ENCODE assay signal across 17 cellular contexts in genomic region chr3:31729082-31729481, GRCh38.
"Had no signal": no experiment of that assay in that cellular context is flagged by ENCODE, and none has a peak within 500 bp of the region (broad histone marks: within the 10 kb centered on the region; RNA-seq: fewer than 3 reads in every experiment).

No MANE protein-coding gene starts in this region.

- H3K27me3 ChIP-seq: right lobe of liver, upper lobe of left lung had no signal

- H3K4me3 ChIP-seq: lower lobe of right lung, prostate gland, right lobe of liver, upper lobe of left lung had no signal

- H3K9me3 ChIP-seq: lower lobe of right lung, prostate gland, right lobe of liver, upper lobe of left lung had no signal

- DNase-seq: activated CD4-positive, alpha-beta T cell treated with anti-CD3 and anti-CD28 coated beads, Interleukin-2, amount 50 U/mL, for 48 hours; activated CD4-positive, CD25-positive, alpha-beta regulatory T cell treated with anti-CD3 and anti-CD28 coated beads, Interleukin-2, amount 50 U/mL, for 72 hours; activated CD8-positive, alpha-beta memory T cell treated with anti-CD3 and anti-CD28 coated beads, Interleukin-2, amount 10 ng/mL, durations not matched to agents 7 days and 5 days; activated effector memory CD4-positive, alpha-beta T cell treated with Interleukin-2 at 50 U/mL for 16 hours; activated T-cell treated with anti-CD3 and anti-CD28 coated beads, Interleukin-2, amount 50 U/mL, for 24 hours; cerebellar nuclear complex; dermis blood vessel endothelial cell; hippocampal formation; kidney glomerular epithelial cell; lower lobe of right lung; natural killer cell; occipital lobe; right lobe of liver; T-helper 9 cell; upper lobe of left lung had no signal

- H3K36me3 ChIP-seq: lower lobe of right lung, prostate gland, right lobe of liver, upper lobe of left lung had no signal

- H3K27ac ChIP-seq: lower lobe of right lung, prostate gland, right lobe of liver, upper lobe of left lung had no signal

- H3K4me1 ChIP-seq: prostate gland had no signal

- ATAC-seq: activated CD8-positive, alpha-beta memory T cell treated with anti-CD3 and anti-CD28 coated beads, Interleukin-2, amount 10 ng/mL, durations not matched to agents 7 days and 5 days; natural killer cell; right lobe of liver; stimulated activated effector memory CD8-positive, alpha-beta T cell treated with anti-CD3 and anti-CD28 coated beads, Interleukin-12 subunit alpha, Interleukin-12 subunit beta, amount 100 ng/mL, for 72 hours had no signal
